Comparison of ENCODE assay signal across 8 cellular contexts in the genomic region with DNA sequence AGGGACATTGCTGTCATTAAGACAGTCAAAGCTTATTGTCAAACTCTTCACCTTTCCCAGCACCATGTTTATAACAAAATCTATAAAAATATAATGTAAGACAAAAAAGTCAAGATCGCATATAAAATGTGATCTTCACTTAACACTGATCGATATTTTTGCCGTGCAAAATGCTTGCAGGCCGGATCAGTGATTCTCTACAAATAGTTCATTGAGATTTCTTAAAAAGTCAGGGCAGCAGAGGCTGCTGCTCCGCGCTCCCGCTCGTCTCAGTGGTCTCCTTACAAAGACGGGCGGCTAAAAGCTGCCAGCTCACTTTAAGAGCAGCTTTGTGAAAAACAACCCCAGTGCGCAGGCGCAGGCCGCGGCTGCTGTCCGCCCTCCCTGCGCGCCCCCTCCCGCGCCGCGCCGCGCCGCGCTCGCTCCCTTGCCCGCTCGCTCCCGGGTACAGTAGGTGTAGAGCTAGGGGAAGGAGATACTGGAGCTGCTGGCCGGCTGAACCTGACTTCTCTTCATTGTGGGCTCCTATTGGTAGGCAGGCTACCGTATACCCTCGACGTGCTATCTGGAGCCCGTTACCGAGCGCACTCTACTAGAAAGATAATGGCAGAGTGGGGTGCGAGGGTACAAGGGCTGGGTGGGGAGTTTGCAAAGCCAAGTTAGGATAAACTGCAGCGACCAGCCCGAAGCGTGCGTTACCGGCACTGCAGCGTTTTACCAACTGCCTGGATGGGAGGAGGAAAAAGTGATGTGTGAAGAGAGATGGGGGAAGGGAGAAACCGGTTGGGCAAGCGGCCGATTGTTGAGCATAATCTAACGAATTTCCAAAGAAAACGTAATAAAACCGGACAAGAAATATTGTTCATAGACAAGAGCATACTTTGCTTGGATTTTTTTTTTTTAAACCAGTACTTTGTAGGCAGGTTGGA. TPM values are rescaled to one million over a fixed set of nuclear protein-coding genes. Genes with fewer than 3 reads are reported as not detected.
DNase-seq lines count a peak whose midpoint lies in the region; ATAC-seq and TF ChIP-seq lines count a peak whose summit lies in the region.

A gene with protein sequence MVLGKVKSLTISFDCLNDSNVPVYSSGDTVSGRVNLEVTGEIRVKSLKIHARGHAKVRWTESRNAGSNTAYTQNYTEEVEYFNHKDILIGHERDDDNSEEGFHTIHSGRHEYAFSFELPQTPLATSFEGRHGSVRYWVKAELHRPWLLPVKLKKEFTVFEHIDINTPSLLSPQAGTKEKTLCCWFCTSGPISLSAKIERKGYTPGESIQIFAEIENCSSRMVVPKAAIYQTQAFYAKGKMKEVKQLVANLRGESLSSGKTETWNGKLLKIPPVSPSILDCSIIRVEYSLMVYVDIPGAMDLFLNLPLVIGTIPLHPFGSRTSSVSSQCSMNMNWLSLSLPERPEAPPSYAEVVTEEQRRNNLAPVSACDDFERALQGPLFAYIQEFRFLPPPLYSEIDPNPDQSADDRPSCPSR (minus strand): TSS at position 291 of the 929 bp plus-strand sequence. CDS start 225 bp downstream, at position 66.

- H3K4me1 ChIP-seq in ACC112 (ENCODE audit: control insufficient read depth, insufficient read depth, low read length, unreplicated experiment): peaks cover 5% of the 10 kb centered on the region
- peaks cover 4 to 10% (median 7%) of the 10 kb centered on the region in 3 donors for H3K4me1 ChIP-seq in skeletal muscle tissue (ENCODE audit: control insufficient read depth in 3 of 3, insufficient read depth in 3 of 3, low read length in 3 of 3)

- peaks cover 51% of the 10 kb centered on the region for H3K79me2 ChIP-seq in ACC112 (ENCODE audit: control insufficient read depth, insufficient read depth, low read length, unreplicated experiment)

- H3K9ac ChIP-seq in skeletal muscle tissue (ENCODE audit: low read depth in 1 of 3, low read length in 3 of 3): peak within 1 kb of the TSS; percentile 88 to 95 (median 91)

- H3K27ac ChIP-seq in ACC112 (ENCODE audit: low read depth, low read length) (peak within 1 kb of the TSS; percentile 99), VCaP (peak within 1 kb of the TSS; percentile 98), skeletal muscle tissue (ENCODE audit: low read depth, low read length) (peak within 1 kb of the TSS; percentile 99)

- in situ Hi-C loops in T47D (cut with HindIII; ENCODE audit: low pct_unique_long_range_greater_than_20kb, low sequenced_read_pairs): no loop called here

- peak within 1 kb of the TSS; percentile 98 for H3K4me3 ChIP-seq in ACC112 (ENCODE audit: low read depth, low read length)
- peak within 1 kb of the TSS; percentile 91 for H3K4me3 ChIP-seq in iPS-18c (ENCODE audit: insufficient read depth, low read depth, low read length)
- peak within 1 kb of the TSS; percentile 71 to 88 (median 87) for H3K4me3 ChIP-seq in skeletal muscle tissue (ENCODE audit: low read length in 3 of 3)

- peak within 1 kb of the TSS; percentile 56 for H2AFZ ChIP-seq in ACC112 (ENCODE audit: low read length, unreplicated experiment)

- H3K9me3 ChIP-seq in iPS-18c (ENCODE audit: control insufficient read depth, insufficient read depth, low read length) (no peaks in the 10 kb centered on the region), skeletal muscle tissue (ENCODE audit: control insufficient read depth in 3 of 3, low read length in 3 of 3) (no peaks in the 10 kb centered on the region)

- TF ChIP-seq CTCF in VCaP (conservative IDR thresholded peaks at IDR 0.05): no peak

- H3K27me3 ChIP-seq in ACC112 (ENCODE audit: insufficient read depth, low read length) (no peaks in the 10 kb centered on the region), skeletal muscle tissue (ENCODE audit: control insufficient read depth in 3 of 3, insufficient read depth in 3 of 3, low read length in 3 of 3) (no peaks in the 10 kb centered on the region)

- peak; percentile 86 for DNase-seq in NCI-H2196 treated with DMSO at 0.1 percent for 48 hours (lab: John Stamatoyannopoulos, UW; ENCODE audit: unreplicated experiment)
- peak; percentile 80 to 96 for DNase-seq in T47D (ENCODE audit: low read depth in 1 of 2, low spot score in 1 of 2)

- H3K36me3 ChIP-seq in ACC112 (ENCODE audit: insufficient read depth, low read length) (peaks cover 14% of the 10 kb centered on the region), skeletal muscle tissue (ENCODE audit: control insufficient read depth in 3 of 3, insufficient read depth in 3 of 3, low read length in 3 of 3) (no peaks in the 10 kb centered on the region)

- peak; percentile 52 for ATAC-seq in GM18868 (IDR thresholded peaks at IDR 0.05; ENCODE audit: unreplicated experiment)
- peak; percentile 45 for ATAC-seq in HG03103 (IDR thresholded peaks at IDR 0.05; ENCODE audit: low read depth, unreplicated experiment)

RNA-seq across cellular contexts. Expression of the gene that starts here (rescaled TPM):
- 132 TPM for total RNA-seq in skeletal muscle tissue

Comparison
In these comparisons a context has a peak if more than half of its experiments do, and no peak if none do; other contexts are left out.
1. Peak in every context shown above with its lines: DNase-seq, ATAC-seq, H3K4me3 ChIP-seq and H3K27ac ChIP-seq.